13 cellular contexts compared by ENCODE assay signal in genomic region chr2:215409331-215410127, GRCh38. TPM values are rescaled to one million over a fixed set of nuclear protein-coding genes. Genes with fewer than 3 reads are reported as not detected.
DNase-seq lines count a peak whose midpoint lies in the region; ATAC-seq and TF ChIP-seq lines count a peak whose summit lies in the region.
"Had no signal": no experiment of that assay in that cellular context is flagged by ENCODE, and none has a peak within 500 bp of the region (broad histone marks: within the 10 kb centered on the region; RNA-seq: fewer than 3 reads in every experiment).

No MANE protein-coding gene starts in this region.

- no peak overlapping the region for H2AFZ ChIP-seq in HCT116 (ENCODE audit: low read depth, low read length, poor library complexity, severe bottlenecking)

- DNase-seq in HCT116 (ENCODE audit: low read depth, low spot score): peak; percentile 21
- DNase-seq in RWPE1 (ENCODE audit: low spot score): no peak
- DNase-seq in epithelial cell of prostate (ENCODE audit: low read depth, low spot score): peak; percentile 33
- DNase-seq in stimulated activated CD4-positive, alpha-beta T cell treated with anti-CD3 and anti-CD28 coated beads, Interleukin-1b, Interleukin-23, amount 100 ng/mL, for 48 hours: peak; percentile 40
- no peak for DNase-seq in middle frontal gyrus (ENCODE audit: extremely low spot score, low spot score)
- no peak for DNase-seq in iPS-NIHi11 (ENCODE audit: low spot score)
- DNase-seq: anterior cingulate cortex; NCI-H446; SHP77 treated with DMSO at 0.1 percent for 48 hours; stimulated activated naive CD4-positive, alpha-beta T cell had no signal

- no TSS peak for BruUV-seq in HCT116 (replicated peaks; lab: Mats Ljungman, UMichigan)

- H3K79me2 ChIP-seq in HCT116 (ENCODE audit: insufficient read depth, low read length): no peaks in the 10 kb centered on the region

- intact Hi-C loops in HCT116 (cut with micrococcal nuclease): no loop called here

- TF ChIP-seq POLR2A in HCT116 (IDR thresholded peaks at IDR 0.05; ENCODE audit: borderline replicate concordance, extremely low read depth, insufficient read depth, insufficient read length): no peak

- no peaks in the 10 kb centered on the region for H3K9me2 ChIP-seq in HCT116 (ENCODE audit: insufficient read depth)

- peak; percentile 60 for ATAC-seq in HCT116
- no peak for ATAC-seq in HG03460 (IDR thresholded peaks at IDR 0.05; ENCODE audit: unreplicated experiment)
- no peak for ATAC-seq in HG03457 (IDR thresholded peaks at IDR 0.05; ENCODE audit: unreplicated experiment)
- ATAC-seq: activated CD4-positive, CD25-positive, alpha-beta regulatory T cell treated with anti-CD3 and anti-CD28 coated beads, Interleukin-2, amount 50 U/mL, for 24 hours had no signal

- no peak overlapping the region for H3K4me3 ChIP-seq in HCT116 (replicated peaks in 1 of 2; ENCODE audit: low read depth in 1 of 2, low read length in 2 of 2)

- H3K27ac ChIP-seq in HCT116 (ENCODE audit: low read depth, low read length) (no peak overlapping the region), RWPE1 (peak overlapping the region; percentile 19; the same call in 1 of the 2 replicates), epithelial cell of prostate (peak overlapping the region; percentile 45)

- H3K36me3 ChIP-seq in HCT116 (ENCODE audit: control insufficient read depth in 1 of 2, insufficient read depth in 2 of 2, low read length in 2 of 2): no peaks in the 10 kb centered on the region

- CTCF ChIA-PET in HCT116 (lab: Charles Lee): no interaction called here
- CTCF ChIA-PET in RWPE1 (lab: Yijun Ruan, JAX): interaction anchor here (0.5 to 1.0 kb wide), 6 partner anchors 70 to 730 kb away, joined by 3 to 5 read pairs (median 4); no protein-coding TSS in a partner anchor

- peaks cover 15 to 28% of the 10 kb centered on the region in 2 experiments for H3K4me1 ChIP-seq in HCT116 (ENCODE audit: control insufficient read depth in 1 of 2, insufficient read depth in 2 of 2, low read length in 2 of 2)

- no peak for TF ChIP-seq CTCF in HCT116 (IDR thresholded peaks at IDR 0.05 in 2 of 3, conservative IDR thresholded peaks at IDR 0.05 in 1 of 3; ENCODE audit: borderline replicate concordance in 1 of 3, insufficient read depth in 1 of 3, low read depth in 2 of 3, low read length in 2 of 3)
- TF ChIP-seq CTCF in RWPE1 (conservative IDR thresholded peaks at IDR 0.05; ENCODE audit: low read depth): no peak

- H3K4me2 ChIP-seq in HCT116 (ENCODE audit: low read length): peak overlapping the region; percentile 60

- RAD21 ChIA-PET in HCT116 (lab: Charles Lee; ENCODE audit: low non-redundant PET in 1 of 2, low total read pairs in 2 of 2, uncharacterized antibody in 2 of 2, unreplicated experiment in 2 of 2): no interaction called here

- TF ChIP-seq RAD21 in HCT116 (IDR thresholded peaks at IDR 0.05; ENCODE audit: low read depth): no peak

- peaks cover 11% of the 10 kb centered on the region; the same call in 1 of the 2 replicates for H3K27me3 ChIP-seq in HCT116 (ENCODE audit: insufficient read depth, low read length)

- no peaks in the 10 kb centered on the region for H3K9me3 ChIP-seq in HCT116 (ENCODE audit: control insufficient read depth in 1 of 2, insufficient read depth in 1 of 2, low read depth in 1 of 2, low read length in 2 of 2)

- H3K9ac ChIP-seq in HCT116 (ENCODE audit: low read length): no peak overlapping the region

- no peaks in the 10 kb centered on the region for H4K20me1 ChIP-seq in HCT116 (ENCODE audit: insufficient read depth)

- POLR2A ChIA-PET in HCT116 (lab: Charles Lee) (no interaction called here), RWPE1 (lab: Yijun Ruan, JAX; ENCODE audit: low non-redundant PET) (no interaction called here)

TF ChIP-seq in HCT116, 20 proteins besides CTCF, POLR2A, EP300 and RAD21:
- TF ChIP-seq EZH2 (IDR thresholded peaks at IDR 0.05) (no peak), MAX (IDR thresholded peaks at IDR 0.05) (peak; percentile 23), FOSL1 (IDR thresholded peaks at IDR 0.05; ENCODE audit: low read depth) (peak; percentile 32; the same call in 1 of the 2 replicates)

RNA-seq across cellular contexts. Expression of gene FN1, which starts 26.3 kb away (rescaled TPM):
- 11.1 TPM for total RNA-seq in HCT116 (2021; ENCODE audit: unreplicated experiment)
- 5.3 and 6.3 TPM in 2 replicates for polyA plus RNA-seq in HCT116 (2012)

Comparison
In these comparisons a context has a peak if more than half of its experiments do, and no peak if none do; other contexts are left out.
1. DNase-seq: peak in HCT116 (single experiment), epithelial cell of prostate (single experiment) and stimulated activated CD4-positive, alpha-beta T cell treated with anti-CD3 and anti-CD28 coated beads, Interleukin-1b, Interleukin-23, amount 100 ng/mL, for 48 hours (single experiment); none in RWPE1 (single experiment), middle frontal gyrus (single experiment) and iPS-NIHi11 (single experiment).